1 cellular context compared by ENCODE assay signal in genomic region chr17:79845601-79845949, GRCh38.
TF ChIP-seq lines count a peak whose summit lies in the region.

No MANE protein-coding gene starts in this region.

TF ChIP-seq in HepG2, 621 proteins besides CTCF, POLR2A, EP300 and RAD21 (continued from another document):
- no peak for TF ChIP-seq TBL1XR1 (IDR thresholded peaks at IDR 0.05; ENCODE audit: borderline replicate concordance, low read length, partially characterized antibody)
- no peak for TF ChIP-seq ZNF318 (CRISPR knock-in tag; IDR thresholded peaks at IDR 0.05)
- TF ChIP-seq TMF1 (CRISPR knock-in tag; IDR thresholded peaks at IDR 0.05; ENCODE audit: low read depth) = 0 out of 2 replicates have a peak, but pooled peaks have one; percentile 6
- TF ChIP-seq ZNF354B (CRISPR knock-in tag; IDR thresholded peaks at IDR 0.05) = 0 out of 2 replicates have a peak, but pooled peaks have one; percentile 23
